In genomic region chr5:99005506-99005905, GRCh38 we compare ENCODE assay signal across 14 cellular contexts.
A peak's percentile ranks its signal among the peaks of the same experiment; 100 is the strongest.
DNase-seq lines count a peak whose midpoint lies in the region; ATAC-seq, FAIRE-seq and TF ChIP-seq lines count a peak whose summit lies in the region.
"Had no signal": no experiment of that assay in that cellular context is flagged by ENCODE, and none has a peak within 500 bp of the region (broad histone marks: within the 10 kb centered on the region; RNA-seq: fewer than 3 reads in every experiment).

No MANE protein-coding gene starts in this region.

- TF ChIP-seq CTCF in HepG2 (CRISPR knock-in tag; IDR thresholded peaks at IDR 0.05) (no peak), right lobe of liver (IDR thresholded peaks at IDR 0.05) (no peak), WERI-Rb-1 (IDR thresholded peaks at IDR 0.05; ENCODE audit: low read depth, low read length) (no peak)

- no peaks in the 10 kb centered on the region for H3K36me3 Mint-ChIP-seq in activated CD4-positive, alpha-beta memory T cell treated with anti-CD3 and anti-CD28 coated beads for 36 hours
- H3K36me3 Mint-ChIP-seq: activated naive CD8-positive, alpha-beta T cell had no signal

- in situ Hi-C loops in HepG2 (cut with HindIII; ENCODE audit: extremely low pct_ligation_motif_present, low pct_unique_long_range_greater_than_20kb), result no loop called here

- peaks cover 16% of the 10 kb centered on the region for H3K4me1 Mint-ChIP-seq in activated CD4-positive, alpha-beta memory T cell treated with anti-CD3 and anti-CD28 coated beads for 36 hours (ENCODE audit: low read depth)

- H3K4me3 Mint-ChIP-seq in activated CD4-positive, alpha-beta memory T cell treated with anti-CD3 and anti-CD28 coated beads for 36 hours, result no peak overlapping the region
- H3K4me3 Mint-ChIP-seq: activated naive CD8-positive, alpha-beta T cell; type B pancreatic cell had no signal

- H2AFZ ChIP-seq in HepG2 (ENCODE audit: low read length), result no peak overlapping the region

- CTCF ChIA-PET in HepG2 (lab: Yijun Ruan, JAX; ENCODE audit: low intra/inter-chr PET ratio, low total read pairs), result no interaction called here
- CTCF ChIA-PET in HEK293T (lab: Yijun Ruan, JAX), result no interaction called here
- CTCF ChIA-PET in activated CD4-positive, alpha-beta memory T cell treated with anti-CD3 and anti-CD28 coated beads for 36 hours (lab: Charles Lee), result interaction anchor here (1.0 to 1.1 kb wide), 2 partner anchors 24 to 27 kb away, joined by 3 to 4 read pairs; no protein-coding TSS in a partner anchor

- peaks cover 19% of the 10 kb centered on the region for H3K4me1 ChIP-seq in HepG2 (ENCODE audit: insufficient read depth, low read length)
- H3K4me1 ChIP-seq in right lobe of liver, result no peaks in the 10 kb centered on the region

- H3K27ac ChIP-seq in HepG2 (ENCODE audit: extremely low read length, insufficient read depth, low read length), result no peak overlapping the region
- no peak overlapping the region for H3K27ac ChIP-seq in right lobe of liver
- no peak overlapping the region for H3K27ac ChIP-seq in WERI-Rb-1

- no peak overlapping the region for H3K27ac Mint-ChIP-seq in activated CD4-positive, alpha-beta memory T cell treated with anti-CD3 and anti-CD28 coated beads for 36 hours
- H3K27ac Mint-ChIP-seq: activated naive CD8-positive, alpha-beta T cell; type B pancreatic cell had no signal

- POLR2A ChIA-PET in HepG2 (lab: Yijun Ruan, JAX) (no interaction called here), HEK293T (lab: Yijun Ruan, JAX) (no interaction called here)
- POLR2A ChIA-PET in activated CD4-positive, alpha-beta memory T cell treated with anti-CD3 and anti-CD28 coated beads for 36 hours (lab: Charles Lee), result interaction anchor here (1.6 kb wide), 1 partner anchor 75 kb away, joined by 3 read pairs; no protein-coding TSS in a partner anchor

- H3K9me3 ChIP-seq in HepG2 (ENCODE audit: low read length), result no peaks in the 10 kb centered on the region
- H3K9me3 ChIP-seq in right lobe of liver, result no peaks in the 10 kb centered on the region
- H3K9me3 ChIP-seq in WERI-Rb-1 (ENCODE audit: severe bottlenecking), result no peaks in the 10 kb centered on the region
- H3K9me3 ChIP-seq: Caco-2 had no signal

- TF ChIP-seq POLR2A in HepG2 (IDR thresholded peaks at IDR 0.05; ENCODE audit: insufficient read depth in 1 of 2, low read depth in 2 of 2, low read length in 2 of 2), result no peak
- TF ChIP-seq POLR2A in right lobe of liver (IDR thresholded peaks at IDR 0.05), result no peak

- TF ChIP-seq EP300 in HepG2 (IDR thresholded peaks at IDR 0.05; ENCODE audit: low read depth in 2 of 2, low read length in 2 of 2), result no peak
- TF ChIP-seq EP300 in HepG2 (CRISPR knock-in tag; IDR thresholded peaks at IDR 0.05; ENCODE audit: borderline replicate concordance), result no peak

- H3K36me3 ChIP-seq in HepG2 (replicated peaks in 1 of 2; ENCODE audit: control insufficient read depth in 1 of 2, insufficient read depth in 2 of 2, low read length in 2 of 2), result no peaks in the 10 kb centered on the region
- H3K36me3 ChIP-seq in right lobe of liver, result no peaks in the 10 kb centered on the region
- H3K36me3 ChIP-seq in WERI-Rb-1, result no peaks in the 10 kb centered on the region

- DNase-seq in HepG2 (ENCODE audit: low spot score), result no peak
- no peak for DNase-seq in right lobe of liver
- peak; percentile 80 for DNase-seq in WERI-Rb-1
- no peak for DNase-seq in HEK293T (ENCODE audit: extremely low spot score)
- no peak for DNase-seq in NCI-H146 treated with DMSO at 0.1 percent for 48 hours (lab: John Stamatoyannopoulos, UW; ENCODE audit: unreplicated experiment)
- DNase-seq in activated CD4-positive, alpha-beta memory T cell treated with anti-CD3 and anti-CD28 coated beads for 36 hours, result no peak
- no peak for DNase-seq in NCI-H187 treated with DMSO at 0.1 percent for 48 hours (lab: John Stamatoyannopoulos, UW)
- DNase-seq: Caco-2, cerebellar nuclear complex had no signal

- H3K27me3 Mint-ChIP-seq in activated CD4-positive, alpha-beta memory T cell treated with anti-CD3 and anti-CD28 coated beads for 36 hours, result no peaks in the 10 kb centered on the region
- H3K27me3 Mint-ChIP-seq: activated naive CD8-positive, alpha-beta T cell; type B pancreatic cell had no signal

- FAIRE-seq in HepG2 (lab: Jason Lieb, UNC), result no peak
- FAIRE-seq: A204.1, TTC549 had no signal

- BruUV-seq in HepG2 (replicated peaks; lab: Mats Ljungman, UMichigan), result no TSS peak

- no peaks in the 10 kb centered on the region for H3K9me3 Mint-ChIP-seq in activated CD4-positive, alpha-beta memory T cell treated with anti-CD3 and anti-CD28 coated beads for 36 hours
- H3K9me3 Mint-ChIP-seq: type B pancreatic cell had no signal

- no peaks in the 10 kb centered on the region; a peak in 1 of 5 replicates for H3K27me3 ChIP-seq in HepG2 (ENCODE audit: control insufficient read depth in 1 of 2, insufficient read depth in 2 of 2, low read length in 2 of 2)
- H3K27me3 ChIP-seq in right lobe of liver, result no peaks in the 10 kb centered on the region
- H3K27me3 ChIP-seq in WERI-Rb-1 (ENCODE audit: insufficient read depth, low read depth, severe bottlenecking), result no peaks in the 10 kb centered on the region

- intact Hi-C loops in HepG2 (cut with micrococcal nuclease; ENCODE audit: unreplicated experiment) (no loop called here), right lobe of liver (cut with DNase I) (no loop called here)
- intact Hi-C loops in activated CD4-positive, alpha-beta memory T cell treated with anti-CD3 and anti-CD28 coated beads for 36 hours (cut with micrococcal nuclease), result loop anchor here (1.0 to 2.0 kb wide), 4 partner anchors 22 to 77 kb away; partner anchors contain the start of gene CHD1

- WGBS in HepG2 (ENCODE audit: low lambda C conversion rate), result 0% methylated on average over 1 of the region's 1 CpG
- WGBS in right lobe of liver (ENCODE audit: insufficient coverage, low coverage, low lambda C conversion rate, missing lambda C conversion rate), result 80% methylated on average over 1 of the region's 1 CpG

- no peak overlapping the region for H3K4me3 ChIP-seq in HepG2 (replicated peaks in 1 of 3; ENCODE audit: insufficient read depth in 1 of 3, low read depth in 2 of 3, low read length in 3 of 3)
- no peak overlapping the region for H3K4me3 ChIP-seq in right lobe of liver
- no peak overlapping the region for H3K4me3 ChIP-seq in WERI-Rb-1 (ENCODE audit: low read depth, low read length)

- ATAC-seq in HepG2 (peak; percentile 57), right lobe of liver (no peak), HG03095 (IDR thresholded peaks at IDR 0.05; ENCODE audit: unreplicated experiment) (peak; percentile 17)

- H4K20me1 ChIP-seq in HepG2 (ENCODE audit: insufficient read depth, low read length), result no peaks in the 10 kb centered on the region

- no peaks in the 10 kb centered on the region for H3K79me2 ChIP-seq in HepG2 (ENCODE audit: insufficient read depth, low read length)

- H3K9ac ChIP-seq in HepG2 (ENCODE audit: insufficient read depth, low read depth, low read length), result no peak overlapping the region

- H3K4me2 ChIP-seq in HepG2 (ENCODE audit: low read depth, low read length), result no peak overlapping the region

- TF ChIP-seq RAD21 in HepG2 (CRISPR knock-in tag; IDR thresholded peaks at IDR 0.05), result no peak

TF ChIP-seq in HepG2, 621 proteins besides CTCF, POLR2A, EP300 and RAD21 (continues in another document):
- no peak for TF ChIP-seq PHF8 (CRISPR knock-in tag; IDR thresholded peaks at IDR 0.05)
- TF ChIP-seq ZNF547 (CRISPR knock-in tag; IDR thresholded peaks at IDR 0.05), result no peak
- no peak for TF ChIP-seq ZNF468 (CRISPR knock-in tag; IDR thresholded peaks at IDR 0.05)
- no peak for TF ChIP-seq ATF3 (CRISPR knock-in tag; IDR thresholded peaks at IDR 0.05)
- TF ChIP-seq ATF6 (CRISPR knock-in tag; conservative IDR thresholded peaks at IDR 0.05), result no peak
- no peak for TF ChIP-seq ELF3 (CRISPR knock-in tag; IDR thresholded peaks at IDR 0.05)

TF ChIP-seq in HEK293T, 16 proteins besides CTCF, POLR2A, EP300 and RAD21:
- no peak for TF ChIP-seq ZNF384 (IDR thresholded peaks at IDR 0.05)
- TF ChIP-seq FOXM1 (IDR thresholded peaks at IDR 0.05; ENCODE audit: borderline replicate concordance), result no peak
- no peak for TF ChIP-seq FOXK2 (IDR thresholded peaks at IDR 0.05)
- no peak for TF ChIP-seq CTBP1 (IDR thresholded peaks at IDR 0.05; ENCODE audit: borderline replicate concordance)
- no peak for TF ChIP-seq BHLHE40 (IDR thresholded peaks at IDR 0.05; ENCODE audit: borderline replicate concordance)
- TF ChIP-seq ELF4 (IDR thresholded peaks at IDR 0.05), result no peak
- no peak for TF ChIP-seq SUZ12 (IDR thresholded peaks at IDR 0.05)
- no peak for TF ChIP-seq L3MBTL2 (conservative IDR thresholded peaks at IDR 0.05)
- no peak for TF ChIP-seq PKNOX1 (IDR thresholded peaks at IDR 0.05)
- no peak for TF ChIP-seq SP1 (IDR thresholded peaks at IDR 0.05)
- TF ChIP-seq NFRKB (IDR thresholded peaks at IDR 0.05), result no peak
- no peak for TF ChIP-seq ARNT (IDR thresholded peaks at IDR 0.05)
- no peak for TF ChIP-seq LEF1 (IDR thresholded peaks at IDR 0.05; ENCODE audit: borderline replicate concordance)
- TF ChIP-seq FOXA1 (IDR thresholded peaks at IDR 0.05), result no peak
- no peak for TF ChIP-seq HDGF (IDR thresholded peaks at IDR 0.05; ENCODE audit: borderline replicate concordance)
- no peak for TF ChIP-seq TARDBP (IDR thresholded peaks at IDR 0.05)

Comparison
In these comparisons a context has a peak if more than half of its experiments do, and no peak if none do; other contexts are left out.
1. ATAC-seq: peak in HepG2 (single experiment) and HG03095 (single experiment); none in right lobe of liver (0 of 4).